Comparison of ENCODE assay signal across 31 cellular contexts in the genomic region with DNA sequence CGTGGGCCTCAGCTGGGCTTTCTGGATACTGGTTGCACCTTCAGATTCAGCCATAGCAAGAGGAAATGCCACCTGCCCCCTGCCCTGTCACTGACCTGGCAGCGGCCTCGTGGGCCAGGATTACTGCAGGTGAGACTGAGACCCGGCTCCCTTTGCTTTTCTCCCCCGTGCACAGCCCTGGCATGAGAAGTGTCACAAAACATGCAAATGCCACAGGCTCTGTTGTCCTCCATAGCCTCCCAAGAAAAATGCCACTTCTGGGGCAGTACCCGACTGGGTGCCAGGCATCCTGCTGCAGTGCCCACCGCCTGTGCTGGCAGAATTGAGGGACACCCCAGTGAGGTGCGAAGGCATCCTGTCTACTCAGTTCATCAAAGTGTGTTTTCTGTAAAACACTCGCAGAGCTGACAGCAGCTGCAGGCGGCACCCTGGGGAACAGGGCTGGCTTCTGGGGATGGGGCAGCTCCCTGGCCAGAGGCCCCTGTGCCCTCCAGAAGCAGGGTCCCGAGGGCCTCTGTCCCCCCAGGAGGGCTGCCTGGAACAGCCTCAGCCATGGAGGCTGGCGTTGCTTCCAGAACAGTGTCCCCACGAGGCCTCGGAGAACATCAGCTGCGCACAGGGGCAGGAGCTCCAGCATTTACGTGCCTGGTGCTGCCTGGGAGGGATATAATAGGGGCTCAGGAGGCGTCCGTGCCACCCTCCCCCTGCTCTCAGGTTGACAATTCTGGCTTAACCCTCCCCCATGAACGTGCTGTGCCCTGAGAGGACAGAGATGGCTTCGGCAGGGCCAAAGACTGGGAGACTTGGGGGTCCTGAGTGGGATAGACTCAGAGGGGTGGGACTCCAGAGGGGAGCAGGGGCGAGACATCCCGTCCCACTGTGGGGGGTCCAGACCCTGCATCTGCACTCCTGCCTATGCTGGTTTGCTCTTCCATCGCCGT.
A peak's percentile ranks its signal among the peaks of the same experiment; 100 is the strongest.
DNase-seq lines count a peak whose midpoint lies in the region; ATAC-seq, FAIRE-seq and TF ChIP-seq lines count a peak whose summit lies in the region.
"Had no signal": no experiment of that assay in that cellular context is flagged by ENCODE, and none has a peak within 500 bp of the region (broad histone marks: within the 10 kb centered on the region; RNA-seq: fewer than 3 reads in every experiment).

No MANE protein-coding gene starts in this region.

- H4K8ac ChIP-seq in H1 (ENCODE audit: extremely low read depth, insufficient read depth, low read length): no peak overlapping the region
- H4K8ac ChIP-seq in neuronal stem cell (ENCODE audit: low read depth, low read length): no peak overlapping the region

- WGBS in H1 (ENCODE audit: extremely low coverage in 1 of 2, insufficient coverage in 1 of 2, insufficient read length in 1 of 2, insufficient replicate concordance in 2 of 2, low coverage in 1 of 2, low lambda C conversion rate in 2 of 2, missing lambda C conversion rate in 1 of 2), 2 experiments: 80% methylated on average over 24 of the region's 24 CpGs; no CpG with 5 or more reads in 1 of the 2 experiments
- WGBS in neuronal stem cell (ENCODE audit: extremely low coverage in 2 of 2, insufficient read length in 2 of 2, insufficient replicate concordance in 1 of 2), 2 donors: no CpG with 5 or more reads among the region's 24 CpGs
- WGBS in small intestine, 3 donors: 53 to 62% (median 61%) methylated on average over 24 of the region's 24 CpGs

- H3K27ac ChIP-seq in H1 (ENCODE audit: low read depth, low read length) (no peak overlapping the region), neuronal stem cell (replicated peaks; ENCODE audit: low read length) (no peak overlapping the region), small intestine (ENCODE audit: low read depth in 1 of 2, low read length in 1 of 2) (no peak overlapping the region)

- no peak overlapping the region for H3K4me3 Mint-ChIP-seq in activated naive CD8-positive, alpha-beta T cell treated with anti-CD3 and anti-CD28 coated beads, Interleukin-2, amount 10 ng/mL, durations not matched to agents 7 days and 5 days
- H3K4me3 Mint-ChIP-seq in activated naive CD8-positive, alpha-beta T cell treated with anti-CD3 and anti-CD28 coated beads, Interleukin-2, amount 50 U/mL, for 24 hours: no peak overlapping the region
- H3K4me3 Mint-ChIP-seq in type B pancreatic cell: no peak overlapping the region
- H3K4me3 Mint-ChIP-seq: B cell; CD8-positive, alpha-beta T cell had no signal

- H4K91ac ChIP-seq in H1 (replicated peaks; ENCODE audit: insufficient read length, low read length) (peak overlapping the region; percentile 27), neuronal stem cell (ENCODE audit: low read depth, low read length, poor library complexity) (no peak overlapping the region)

- no peak for TF ChIP-seq CTCF in H1 (IDR thresholded peaks at IDR 0.05; ENCODE audit: control extremely low read depth in 1 of 3, insufficient read depth in 1 of 3, low read depth in 1 of 3, low read length in 3 of 3)
- no peak for TF ChIP-seq CTCF in type B pancreatic cell (conservative IDR thresholded peaks at IDR 0.05)

- no peaks in the 10 kb centered on the region for H3K9me3 ChIP-seq in H1 (ENCODE audit: insufficient read depth in 2 of 2, low read depth in 1 of 2, low read length in 1 of 2)
- H3K9me3 ChIP-seq in neuronal stem cell (replicated peaks in 1 of 2; ENCODE audit: control insufficient read depth in 2 of 2, insufficient read depth in 1 of 2, low read depth in 1 of 2, low read length in 2 of 2): no peaks in the 10 kb centered on the region
- H3K9me3 ChIP-seq in small intestine (ENCODE audit: control insufficient read depth, low read depth): no peaks in the 10 kb centered on the region
- H3K9me3 ChIP-seq: MG63 had no signal

- no peaks in the 10 kb centered on the region; a peak in 1 of 7 replicates for H3K27me3 ChIP-seq in H1 (replicated peaks in 1 of 4; ENCODE audit: control insufficient read depth in 3 of 4, extremely low read depth in 1 of 4, insufficient read depth in 3 of 4, low read length in 3 of 4)
- peaks cover 0 to 33% (median 0%) of the 10 kb centered on the region in 3 experiments for H3K27me3 ChIP-seq in neuronal stem cell (ENCODE audit: control insufficient read depth in 3 of 3, insufficient read depth in 3 of 3, low read depth in 1 of 3, low read length in 3 of 3)
- H3K27me3 ChIP-seq in small intestine (ENCODE audit: control insufficient read depth in 2 of 2, insufficient read depth in 2 of 2, low read length in 2 of 2): peaks cover 0 to 4% of the 10 kb centered on the region in 2 donors
- H3K27me3 ChIP-seq: MG63 had no signal

- H3K14ac ChIP-seq in H1 (ENCODE audit: insufficient read length) (no peak overlapping the region), neuronal stem cell (ENCODE audit: low read length) (peak overlapping the region; percentile 75)

- CTCF ChIA-PET in H1 (lab: Charles Lee; ENCODE audit: partially characterized antibody): interaction anchor here (0.8 to 1.7 kb wide), 2 partner anchors 9 to 124 kb away, joined by 3 read pairs; no protein-coding TSS in a partner anchor

- H2AFZ ChIP-seq in H1 (ENCODE audit: low read length) (no peak overlapping the region), neuronal stem cell (ENCODE audit: low read length) (no peak overlapping the region)

- POLR2A ChIA-PET in activated naive CD8-positive, alpha-beta T cell treated with anti-CD3 and anti-CD28 coated beads, Interleukin-2, amount 10 ng/mL, durations not matched to agents 7 days and 5 days (lab: Charles Lee): interaction anchor here (0.6 kb wide), 1 partner anchor 100 kb away, joined by 3 read pairs; no protein-coding TSS in a partner anchor
- POLR2A ChIA-PET in H1 (lab: Charles Lee; ENCODE audit: partially characterized antibody): no interaction called here

- H3K9me3 Mint-ChIP-seq in activated naive CD8-positive, alpha-beta T cell treated with anti-CD3 and anti-CD28 coated beads, Interleukin-2, amount 10 ng/mL, durations not matched to agents 7 days and 5 days: no peaks in the 10 kb centered on the region
- no peaks in the 10 kb centered on the region for H3K9me3 Mint-ChIP-seq in activated naive CD8-positive, alpha-beta T cell treated with anti-CD3 and anti-CD28 coated beads, Interleukin-2, amount 50 U/mL, for 24 hours
- H3K9me3 Mint-ChIP-seq in type B pancreatic cell: no peaks in the 10 kb centered on the region
- H3K9me3 Mint-ChIP-seq: CD8-positive, alpha-beta T cell had no signal

- TF ChIP-seq POLR2A in H1 (IDR thresholded peaks at IDR 0.05; ENCODE audit: control extremely low read depth in 1 of 2, low read depth in 2 of 2, low read length in 2 of 2): no peak

- H2BK12ac ChIP-seq in H1 (ENCODE audit: low read depth, low read length) (no peak overlapping the region), neuronal stem cell (ENCODE audit: low read length) (peak overlapping the region; percentile 84)

- H2BK5ac ChIP-seq in H1 (ENCODE audit: low read depth, low read length): no peak overlapping the region
- H2BK5ac ChIP-seq in neuronal stem cell (ENCODE audit: low read length): peak overlapping the region; percentile 87

- H3K23me2 ChIP-seq in H1 (ENCODE audit: low read depth, low read length): no peaks in the 10 kb centered on the region

- H3K9ac ChIP-seq in H1 (replicated peaks in 1 of 4; ENCODE audit: extremely low read depth in 1 of 4, low read depth in 3 of 4, low read length in 3 of 4) (no peak overlapping the region), neuronal stem cell (ENCODE audit: low read depth, low read length, poor library complexity) (peak overlapping the region; percentile 21)

- H3K4me1 ChIP-seq in H1 (replicated peaks in 1 of 4; ENCODE audit: control insufficient read depth in 3 of 4, insufficient read depth in 4 of 4, low read length in 3 of 4): peaks cover 0 to 6% (median 4%) of the 10 kb centered on the region in 4 experiments; a peak in 3 of 7 replicates
- H3K4me1 ChIP-seq in neuronal stem cell (ENCODE audit: control insufficient read depth in 2 of 2, insufficient read depth in 1 of 2, low read depth in 1 of 2, low read length in 2 of 2): peaks cover 3 to 11% of the 10 kb centered on the region in 2 donors
- no peaks in the 10 kb centered on the region for H3K4me1 ChIP-seq in small intestine (ENCODE audit: control insufficient read depth in 2 of 2, insufficient read depth in 1 of 2, low read depth in 1 of 2, low read length in 1 of 2)

- H2AK5ac ChIP-seq in H1 (ENCODE audit: low read depth, low read length) (no peak overlapping the region), neuronal stem cell (ENCODE audit: low read depth, low read length) (peak overlapping the region; percentile 95)

- H3K79me2 ChIP-seq in H1 (ENCODE audit: control insufficient read depth in 1 of 2, insufficient read depth in 2 of 2, low read length in 2 of 2): no peaks in the 10 kb centered on the region

- H2BK15ac ChIP-seq in H1 (ENCODE audit: low read length) (no peak overlapping the region), neuronal stem cell (ENCODE audit: low read length) (peak overlapping the region; percentile 75)

- H3K36me3 Mint-ChIP-seq in activated naive CD8-positive, alpha-beta T cell treated with anti-CD3 and anti-CD28 coated beads, Interleukin-2, amount 10 ng/mL, durations not matched to agents 7 days and 5 days: no peaks in the 10 kb centered on the region
- H3K36me3 Mint-ChIP-seq in activated naive CD8-positive, alpha-beta T cell treated with anti-CD3 and anti-CD28 coated beads, Interleukin-2, amount 50 U/mL, for 24 hours (ENCODE audit: low read depth): no peaks in the 10 kb centered on the region
- H3K36me3 Mint-ChIP-seq in type B pancreatic cell: no peaks in the 10 kb centered on the region
- H3K36me3 Mint-ChIP-seq: CD8-positive, alpha-beta T cell had no signal

- H2BK120ac ChIP-seq in H1 (replicated peaks; ENCODE audit: low read depth, low read length) (no peak overlapping the region), neuronal stem cell (ENCODE audit: low read depth, low read length) (peak overlapping the region; percentile 19)

- TF ChIP-seq EP300 in H1 (IDR thresholded peaks at IDR 0.05; ENCODE audit: borderline replicate concordance in 1 of 2, low read depth in 2 of 2, low read length in 2 of 2): no peak

- H3K36me3 ChIP-seq in H1 (ENCODE audit: control insufficient read depth in 2 of 4, insufficient read depth in 4 of 4, low read length in 3 of 4): no peaks in the 10 kb centered on the region
- no peaks in the 10 kb centered on the region for H3K36me3 ChIP-seq in neuronal stem cell (replicated peaks in 1 of 2; ENCODE audit: control insufficient read depth in 2 of 2, insufficient read depth in 2 of 2, low read length in 2 of 2)
- no peaks in the 10 kb centered on the region for H3K36me3 ChIP-seq in small intestine (ENCODE audit: control insufficient read depth in 2 of 2, insufficient read depth in 2 of 2, low read length in 2 of 2)
- H3K36me3 ChIP-seq: MG63 had no signal

- H3K23ac ChIP-seq in H1 (ENCODE audit: insufficient read length) (no peak overlapping the region), neuronal stem cell (ENCODE audit: low read depth, low read length, poor library complexity) (peak overlapping the region; percentile 80)

- H3K4me3 ChIP-seq in H1 (ENCODE audit: extremely low read depth in 1 of 4, insufficient read depth in 2 of 4, low read depth in 3 of 4, low read length in 4 of 4): no peak overlapping the region
- no peak overlapping the region for H3K4me3 ChIP-seq in neuronal stem cell (ENCODE audit: low read length in 2 of 2)
- no peak overlapping the region for H3K4me3 ChIP-seq in small intestine (ENCODE audit: low read depth in 1 of 2, low read length in 2 of 2)
- H3K4me3 ChIP-seq: MG63, smooth muscle cell had no signal

- no peak overlapping the region for H4K5ac ChIP-seq in H1 (ENCODE audit: insufficient read length, low read depth, low read length)

- H3K18ac ChIP-seq in H1 (ENCODE audit: extremely low read depth, low read length): no peak overlapping the region
- peak overlapping the region; percentile 93 for H3K18ac ChIP-seq in neuronal stem cell (ENCODE audit: low read length)

- no peaks in the 10 kb centered on the region for H3K4me1 Mint-ChIP-seq in activated naive CD8-positive, alpha-beta T cell treated with anti-CD3 and anti-CD28 coated beads, Interleukin-2, amount 10 ng/mL, durations not matched to agents 7 days and 5 days
- H3K4me1 Mint-ChIP-seq in activated naive CD8-positive, alpha-beta T cell treated with anti-CD3 and anti-CD28 coated beads, Interleukin-2, amount 50 U/mL, for 24 hours: no peaks in the 10 kb centered on the region
- H3K4me1 Mint-ChIP-seq in type B pancreatic cell (ENCODE audit: unreplicated experiment): peaks cover 10% of the 10 kb centered on the region
- H3K4me1 Mint-ChIP-seq: B cell had no signal

- no peak for TF ChIP-seq RAD21 in H1 (IDR thresholded peaks at IDR 0.05 in 1 of 2, conservative IDR thresholded peaks at IDR 0.05 in 1 of 2; ENCODE audit: low read depth in 2 of 2, low read length in 2 of 2)

- no peaks in the 10 kb centered on the region for H4K20me1 ChIP-seq in H1 (replicated peaks in 1 of 2; ENCODE audit: control insufficient read depth in 1 of 2, insufficient read depth in 2 of 2, low read length in 2 of 2)

- no peak overlapping the region for H2BK20ac ChIP-seq in H1 (ENCODE audit: low read length)

- no peak overlapping the region for H3K4ac ChIP-seq in H1 (replicated peaks; ENCODE audit: insufficient read length, low read depth, low read length)
- H3K4ac ChIP-seq in neuronal stem cell (ENCODE audit: low read length): no peak overlapping the region

- H3K27me3 Mint-ChIP-seq in activated naive CD8-positive, alpha-beta T cell treated with anti-CD3 and anti-CD28 coated beads, Interleukin-2, amount 10 ng/mL, durations not matched to agents 7 days and 5 days: peaks cover 5% of the 10 kb centered on the region
- peaks cover 1% of the 10 kb centered on the region for H3K27me3 Mint-ChIP-seq in activated naive CD8-positive, alpha-beta T cell treated with anti-CD3 and anti-CD28 coated beads, Interleukin-2, amount 50 U/mL, for 24 hours
- H3K27me3 Mint-ChIP-seq in type B pancreatic cell: peaks cover 35% of the 10 kb centered on the region

- H3K79me1 ChIP-seq in H1 (ENCODE audit: low read depth, low read length) (no peaks in the 10 kb centered on the region), neuronal stem cell (ENCODE audit: low read depth, low read length) (no peaks in the 10 kb centered on the region)

- no peak overlapping the region for H3K4me2 ChIP-seq in H1 (ENCODE audit: insufficient read depth in 1 of 2, low read depth in 2 of 2, low read length in 2 of 2)
- no peak overlapping the region for H3K4me2 ChIP-seq in neuronal stem cell (ENCODE audit: insufficient read depth, low read length, poor library complexity, severe bottlenecking)
- H3K4me2 ChIP-seq: smooth muscle cell had no signal

- H3K56ac ChIP-seq in H1 (replicated peaks; ENCODE audit: insufficient read length, low read depth, low read length): no peak overlapping the region

- no peak for FAIRE-seq in H1 (lab: Jason Lieb, UNC)
- no peak for FAIRE-seq in small intestine (lab: Jason Lieb, UNC)

- DNase-seq in activated naive CD8-positive, alpha-beta T cell treated with anti-CD3 and anti-CD28 coated beads, Interleukin-2, amount 10 ng/mL, durations not matched to agents 7 days and 5 days: peak; percentile 22
- DNase-seq in activated naive CD8-positive, alpha-beta T cell treated with anti-CD3 and anti-CD28 coated beads, Interleukin-2, amount 50 U/mL, for 24 hours: no peak
- DNase-seq in H1 (ENCODE audit: low read depth in 1 of 2, low spot score in 2 of 2) (peak in 1 of 2 experiments; percentile 46), neuronal stem cell (ENCODE audit: low spot score) (no peak), type B pancreatic cell (ENCODE audit: extremely low spot score, unreplicated experiment) (peak; percentile 62), small intestine (no peak), HUDEP-2 (lab: John Stamatoyannopoulos, UW; ENCODE audit: unreplicated experiment in 76 of 76) (no peak), NCI-H1048 (lab: John Stamatoyannopoulos, UW) (no peak)
- DNase-seq: activated CD4-positive, alpha-beta T cell treated with anti-CD3 and anti-CD28 coated beads for 48 hours; activated CD8-positive, alpha-beta memory T cell treated with anti-CD3 and anti-CD28 coated beads for 24 hours; activated naive CD4-positive, alpha-beta T cell; activated T-cell treated with anti-CD3 and anti-CD28 coated beads, Interleukin-2, amount 50 U/mL, for 48 hours; amniotic stem cell; effector CD8-positive, alpha-beta T cell; GOT3; KBM-7; mesenchymal stem cell; MG63; NCI-H1417; NCI-H2029 treated with DMSO at 0.1 percent for 48 hours; NCI-H226; NCI-H69; nucleus accumbens; retina; RPMI8226; stimulated activated CD4-positive, alpha-beta T cell treated with anti-CD3 and anti-CD28 coated beads, Interleukin-2, amount 100 ng/mL, for 24 hours; T-helper 2 cell; trophoblast cell had no signal

- no peak overlapping the region for H3K27ac Mint-ChIP-seq in activated naive CD8-positive, alpha-beta T cell treated with anti-CD3 and anti-CD28 coated beads, Interleukin-2, amount 10 ng/mL, durations not matched to agents 7 days and 5 days
- H3K27ac Mint-ChIP-seq in activated naive CD8-positive, alpha-beta T cell treated with anti-CD3 and anti-CD28 coated beads, Interleukin-2, amount 50 U/mL, for 24 hours: no peak overlapping the region
- no peak overlapping the region for H3K27ac Mint-ChIP-seq in type B pancreatic cell
- H3K27ac Mint-ChIP-seq: B cell; CD8-positive, alpha-beta T cell had no signal

- no peak for ATAC-seq in activated naive CD8-positive, alpha-beta T cell treated with anti-CD3 and anti-CD28 coated beads, Interleukin-2, amount 10 ng/mL, durations not matched to agents 7 days and 5 days (ENCODE audit: low read depth)
- ATAC-seq in activated naive CD8-positive, alpha-beta T cell treated with anti-CD3 and anti-CD28 coated beads, Interleukin-2, amount 50 U/mL, for 24 hours: no peak
- ATAC-seq: CD8-positive, alpha-beta T cell had no signal

Comparison
In these comparisons a context has a peak if more than half of its experiments do, and no peak if none do; other contexts are left out.
1. DNase-seq: peak in activated naive CD8-positive, alpha-beta T cell treated with anti-CD3 and anti-CD28 coated beads, Interleukin-2, amount 10 ng/mL, durations not matched to agents 7 days and 5 days (single experiment) and type B pancreatic cell (single experiment); none in activated naive CD8-positive, alpha-beta T cell treated with anti-CD3 and anti-CD28 coated beads, Interleukin-2, amount 50 U/mL, for 24 hours (single experiment), neuronal stem cell (single experiment), small intestine (single experiment), HUDEP-2 (0 of 76) and NCI-H1048 (single experiment).